9 cellular contexts compared by ENCODE assay signal in genomic region chr21:43645414-43645891, GRCh38. TPM values are rescaled to one million over a fixed set of nuclear protein-coding genes. Genes with fewer than 3 reads are reported as not detected.
A peak's percentile ranks its signal among the peaks of the same experiment; 100 is the strongest.
DNase-seq lines count a peak whose midpoint lies in the region; ATAC-seq lines count a peak whose summit lies in the region.
"Had no signal": no experiment of that assay in that cellular context is flagged by ENCODE, and none has a peak within 500 bp of the region (broad histone marks: within the 10 kb centered on the region; RNA-seq: fewer than 3 reads in every experiment).

No MANE protein-coding gene starts in this region.

- DNase-seq in DMS 273 (lab: John Stamatoyannopoulos, UW; ENCODE audit: unreplicated experiment) (peak; percentile 64), DMS 273 treated with DMSO at 0.1 percent for 48 hours (lab: John Stamatoyannopoulos, UW) (no peak), SK-N-DZ (ENCODE audit: low spot score) (peak; percentile 21), epithelial cell of prostate (ENCODE audit: low read depth, low spot score) (no peak)
- DNase-seq in Jurkat, Clone E6-1 (ENCODE audit: low read depth, low spot score): peak; percentile 25

- no peak overlapping the region for H3K9ac ChIP-seq in muscle layer of colon (ENCODE audit: low read length)

- H3K9me3 ChIP-seq in muscle layer of colon (ENCODE audit: low read length): no peaks in the 10 kb centered on the region

- no peak overlapping the region for H3K4me3 ChIP-seq in Jurkat, Clone E6-1 (ENCODE audit: low read length)
- no peak overlapping the region for H3K4me3 ChIP-seq in muscle layer of colon (ENCODE audit: low read depth in 1 of 2, low read length in 2 of 2)

- H3K27ac ChIP-seq in epithelial cell of prostate (peak overlapping the region; percentile 71), muscle layer of colon (ENCODE audit: low read depth, low read length) (peak overlapping the region; percentile 48)
- H3K27ac ChIP-seq: 22Rv1 had no signal

- H3K36me3 ChIP-seq in muscle layer of colon (ENCODE audit: insufficient read depth, low read length): no peaks in the 10 kb centered on the region

- H3K27me3 ChIP-seq in muscle layer of colon (ENCODE audit: control insufficient read depth in 1 of 2, insufficient read depth in 2 of 2, low read length in 2 of 2): no peaks in the 10 kb centered on the region

- ATAC-seq in HG03442 (IDR thresholded peaks at IDR 0.05; ENCODE audit: unreplicated experiment) (no peak), HG02970 (IDR thresholded peaks at IDR 0.05; ENCODE audit: low FRiP score, unreplicated experiment) (no peak)

- H3K4me1 ChIP-seq in muscle layer of colon (ENCODE audit: insufficient read depth, low read length): peaks cover 16% of the 10 kb centered on the region

RNA-seq across cellular contexts. Expression of gene HSF2BP, which starts 13.8 kb away (rescaled TPM):
- polyA plus RNA-seq in Jurkat, Clone E6-1 (2012; ENCODE audit: insufficient read depth, insufficient read length): 4.9 TPM
- 1.1 and 1.8 TPM in 2 replicates for polyA plus RNA-seq in SK-N-DZ (2014; cell fraction: cytosol; rRNA removed)
- 2.9 TPM in 1 of 2 replicates, not detected in the other for polyA plus RNA-seq in SK-N-DZ (2014; cell fraction: nucleus; rRNA removed)

RNA-seq across cellular contexts. Expression of gene RRP1B, which starts 13.9 kb away (rescaled TPM):
- 37.1 TPM for polyA plus RNA-seq in Jurkat, Clone E6-1 (2012; ENCODE audit: insufficient read depth, insufficient read length)
- polyA plus RNA-seq in SK-N-DZ (2014; cell fraction: cytosol; rRNA removed): 38.8 and 47.9 TPM in 2 replicates
- polyA plus RNA-seq in SK-N-DZ (2014; cell fraction: nucleus; rRNA removed): 26.7 and 27.6 TPM in 2 replicates

Comparison
In these comparisons a context has a peak if more than half of its experiments do, and no peak if none do; other contexts are left out.
1. DNase-seq: peak in DMS 273 (single experiment), Jurkat, Clone E6-1 (single experiment) and SK-N-DZ (single experiment); none in DMS 273 treated with DMSO at 0.1 percent for 48 hours (single experiment) and epithelial cell of prostate (single experiment).